ENCODE assay signal across 18 cellular contexts in the genomic region with DNA sequence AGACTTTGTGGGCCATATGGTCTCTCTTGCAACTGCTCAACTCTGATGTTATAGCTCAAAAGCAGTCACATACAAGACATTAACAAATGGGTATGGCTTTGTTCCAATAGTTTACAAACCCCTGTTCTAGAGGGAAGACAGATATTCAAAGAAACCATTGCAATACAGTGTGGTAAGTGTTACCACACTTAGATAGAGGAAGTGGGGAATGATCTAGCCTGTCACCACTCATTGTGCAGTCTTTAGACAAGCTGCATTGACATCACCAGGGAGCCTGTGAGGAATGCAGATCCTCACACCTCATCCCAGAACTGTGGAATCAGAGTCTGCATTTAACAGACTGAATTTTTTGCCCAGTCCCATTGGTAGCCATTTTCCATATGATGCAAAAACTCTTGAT.
DNase-seq lines count a peak whose midpoint lies in the region; ATAC-seq and TF ChIP-seq lines count a peak whose summit lies in the region.
"Had no signal": no experiment of that assay in that cellular context is flagged by ENCODE, and none has a peak within 500 bp of the region (broad histone marks: within the 10 kb centered on the region; RNA-seq: fewer than 3 reads in every experiment).

No MANE protein-coding gene starts in this region.

- intact Hi-C loops in Right ventricle myocardium inferior (cut with DNase I) = no loop called here
- intact Hi-C loops in left ventricle myocardium inferior (cut with micrococcal nuclease) = loop anchor here (10.0 kb wide), 1 partner anchor 127 kb away; no protein-coding TSS in a partner anchor

- no peaks in the 10 kb centered on the region for H3K79me2 ChIP-seq in Karpas-422 (ENCODE audit: low read length)

- peaks cover 6% of the 10 kb centered on the region for H3K4me1 ChIP-seq in left ventricle myocardium inferior
- no peaks in the 10 kb centered on the region for H3K4me1 ChIP-seq in endodermal cell (ENCODE audit: control insufficient read depth, insufficient read depth, low read length)
- peaks cover 12% of the 10 kb centered on the region for H3K4me1 ChIP-seq in Karpas-422 (ENCODE audit: low read length)
- H3K4me1 ChIP-seq: pancreas, thyroid gland had no signal

- H3K9me3 ChIP-seq in left ventricle myocardium inferior (replicated peaks) (no peaks in the 10 kb centered on the region), endodermal cell (ENCODE audit: control insufficient read depth, low read length) (peaks cover 26% of the 10 kb centered on the region), Karpas-422 (ENCODE audit: low read length) (no peaks in the 10 kb centered on the region)
- H3K9me3 ChIP-seq: MG63, pancreas, thyroid gland had no signal

- no peaks in the 10 kb centered on the region for H4K20me1 ChIP-seq in Karpas-422 (ENCODE audit: insufficient read depth, low read depth, low read length)

- H3K27ac ChIP-seq in left ventricle myocardium inferior (replicated peaks) (no peak overlapping the region), endodermal cell (ENCODE audit: low read depth, low read length) (peak overlapping the region; percentile 6), Karpas-422 (ENCODE audit: low read length) (no peak overlapping the region)
- H3K27ac ChIP-seq: coronary artery, pancreas, thyroid gland had no signal

- no peaks in the 10 kb centered on the region for H3K27me3 ChIP-seq in left ventricle myocardium inferior (ENCODE audit: low read depth)
- no peaks in the 10 kb centered on the region for H3K27me3 ChIP-seq in endodermal cell (ENCODE audit: control insufficient read depth, insufficient read depth, low read length, poor library complexity, severe bottlenecking)
- no peaks in the 10 kb centered on the region for H3K27me3 ChIP-seq in Karpas-422 (ENCODE audit: low read length)
- H3K27me3 ChIP-seq: MG63, pancreas, thyroid gland had no signal

- H3K9me3 Mint-ChIP-seq in endodermal cell = peaks cover 71% of the 10 kb centered on the region
- peaks cover 0 to 3% of the 10 kb centered on the region in 2 donors for H3K9me3 Mint-ChIP-seq in activated T-cell treated with anti-CD3 and anti-CD28 coated beads, Interleukin-2, amount 50 U/mL, for 72 hours

- TF ChIP-seq CTCF in left ventricle myocardium inferior (IDR thresholded peaks at IDR 0.05; ENCODE audit: borderline replicate concordance) (no peak), endodermal cell (conservative IDR thresholded peaks at IDR 0.05) (no peak)

- H3K9ac ChIP-seq in endodermal cell (ENCODE audit: extremely low read depth, low read length, poor library complexity, severe bottlenecking) (no peak overlapping the region), Karpas-422 (ENCODE audit: low read length) (no peak overlapping the region)

- H3K27ac Mint-ChIP-seq in endodermal cell = peak overlapping the region; percentile 30
- H3K27ac Mint-ChIP-seq in activated T-cell treated with anti-CD3 and anti-CD28 coated beads, Interleukin-2, amount 50 U/mL, for 72 hours = no peak overlapping the region
- H3K27ac Mint-ChIP-seq: activated B cell treated with CpG ODN at 0.5 μM for 24 hours; CD4-positive, alpha-beta T cell had no signal

- DNase-seq in Right ventricle myocardium inferior (ENCODE audit: missing footprints) (no peak), left ventricle myocardium inferior (no peak), NOMO-1 treated with DMSO at 0.1 percent for 48 hours (lab: John Stamatoyannopoulos, UW; ENCODE audit: unreplicated experiment) (peak; percentile 44), endodermal cell (peak; percentile 50), SHP77 (lab: John Stamatoyannopoulos, UW) (no peak), kidney glomerular epithelial cell (lab: John Stamatoyannopoulos, UW) (no peak), Karpas-422 (no peak)
- no peak for DNase-seq in activated T-cell treated with anti-CD3 and anti-CD28 coated beads, Interleukin-2, amount 50 U/mL, for 72 hours
- DNase-seq: activated B cell treated with CpG ODN at 0.5 μM for 24 hours; CD4-positive, alpha-beta T cell; HCEC 1CT; head of caudate nucleus; MG63; pancreas; stimulated activated CD4-positive, alpha-beta T cell treated with anti-CD3 and anti-CD28 coated beads, Interleukin-4, amount 100 ng/mL, for 4 hours; SW 1271; thyroid gland had no signal

- H3K36me3 Mint-ChIP-seq in endodermal cell (ENCODE audit: low read depth) = peaks cover 67% of the 10 kb centered on the region
- peaks cover 1 to 5% of the 10 kb centered on the region in 2 donors for H3K36me3 Mint-ChIP-seq in activated T-cell treated with anti-CD3 and anti-CD28 coated beads, Interleukin-2, amount 50 U/mL, for 72 hours (ENCODE audit: insufficient read depth in 2 of 2)

- peak; percentile 60 for ATAC-seq in Right ventricle myocardium inferior
- ATAC-seq in activated T-cell treated with anti-CD3 and anti-CD28 coated beads, Interleukin-2, amount 50 U/mL, for 72 hours (replicated peaks in 1 of 2) = no peak
- ATAC-seq: pancreas had no signal

- H2AFZ ChIP-seq in Karpas-422 (ENCODE audit: low read length) = no peak overlapping the region

- H3K9me2 ChIP-seq in Karpas-422 (replicated peaks; ENCODE audit: insufficient read depth, low read length) = no peaks in the 10 kb centered on the region

- no peak overlapping the region for H3K4me3 Mint-ChIP-seq in endodermal cell
- H3K4me3 Mint-ChIP-seq in activated T-cell treated with anti-CD3 and anti-CD28 coated beads, Interleukin-2, amount 50 U/mL, for 72 hours = no peak overlapping the region
- H3K4me3 Mint-ChIP-seq: activated B cell treated with CpG ODN at 0.5 μM for 24 hours; CD4-positive, alpha-beta T cell had no signal

- H3K4me1 Mint-ChIP-seq in endodermal cell = peaks cover 10% of the 10 kb centered on the region
- H3K4me1 Mint-ChIP-seq in activated T-cell treated with anti-CD3 and anti-CD28 coated beads, Interleukin-2, amount 50 U/mL, for 72 hours (ENCODE audit: low read depth) = peaks cover 13% of the 10 kb centered on the region

- H3K4me3 ChIP-seq in left ventricle myocardium inferior = no peak overlapping the region
- H3K4me3 ChIP-seq in endodermal cell (ENCODE audit: low read length) = no peak overlapping the region
- no peak overlapping the region for H3K4me3 ChIP-seq in Karpas-422 (ENCODE audit: low read length)
- H3K4me3 ChIP-seq: coronary artery, MG63, pancreas, thyroid gland had no signal

- H3K36me3 ChIP-seq in left ventricle myocardium inferior (no peaks in the 10 kb centered on the region), endodermal cell (ENCODE audit: control insufficient read depth, insufficient read depth, low read length) (no peaks in the 10 kb centered on the region), Karpas-422 (ENCODE audit: insufficient read depth, low read length) (no peaks in the 10 kb centered on the region)
- H3K36me3 ChIP-seq: MG63, pancreas, thyroid gland had no signal

- no peaks in the 10 kb centered on the region for H3K27me3 Mint-ChIP-seq in endodermal cell (ENCODE audit: insufficient read depth)
- H3K27me3 Mint-ChIP-seq in activated T-cell treated with anti-CD3 and anti-CD28 coated beads, Interleukin-2, amount 50 U/mL, for 72 hours (ENCODE audit: low read depth) = peaks cover 24% of the 10 kb centered on the region

- H3K4me2 ChIP-seq in Karpas-422 (ENCODE audit: low read depth, low read length, poor library complexity, severe bottlenecking) = no peak overlapping the region

Comparison
In these comparisons a context has a peak if more than half of its experiments do, and no peak if none do; other contexts are left out.
1. DNase-seq: peak in NOMO-1 treated with DMSO at 0.1 percent for 48 hours (single experiment) and endodermal cell (single experiment); none in Right ventricle myocardium inferior (single experiment), left ventricle myocardium inferior (single experiment), SHP77 (0 of 2), kidney glomerular epithelial cell (single experiment), activated T-cell treated with anti-CD3 and anti-CD28 coated beads, Interleukin-2, amount 50 U/mL, for 72 hours (0 of 2) and Karpas-422 (single experiment).